In genomic region chr9:2583308-2584013, GRCh38 we compare ENCODE assay signal across 1 cellular context.
TF ChIP-seq lines count a peak whose summit lies in the region.

No MANE protein-coding gene starts in this region.

TF ChIP-seq in GM23338, 12 proteins besides CTCF, POLR2A, EP300 and RAD21 (continued from another document):
- TF ChIP-seq, protein P1, sequence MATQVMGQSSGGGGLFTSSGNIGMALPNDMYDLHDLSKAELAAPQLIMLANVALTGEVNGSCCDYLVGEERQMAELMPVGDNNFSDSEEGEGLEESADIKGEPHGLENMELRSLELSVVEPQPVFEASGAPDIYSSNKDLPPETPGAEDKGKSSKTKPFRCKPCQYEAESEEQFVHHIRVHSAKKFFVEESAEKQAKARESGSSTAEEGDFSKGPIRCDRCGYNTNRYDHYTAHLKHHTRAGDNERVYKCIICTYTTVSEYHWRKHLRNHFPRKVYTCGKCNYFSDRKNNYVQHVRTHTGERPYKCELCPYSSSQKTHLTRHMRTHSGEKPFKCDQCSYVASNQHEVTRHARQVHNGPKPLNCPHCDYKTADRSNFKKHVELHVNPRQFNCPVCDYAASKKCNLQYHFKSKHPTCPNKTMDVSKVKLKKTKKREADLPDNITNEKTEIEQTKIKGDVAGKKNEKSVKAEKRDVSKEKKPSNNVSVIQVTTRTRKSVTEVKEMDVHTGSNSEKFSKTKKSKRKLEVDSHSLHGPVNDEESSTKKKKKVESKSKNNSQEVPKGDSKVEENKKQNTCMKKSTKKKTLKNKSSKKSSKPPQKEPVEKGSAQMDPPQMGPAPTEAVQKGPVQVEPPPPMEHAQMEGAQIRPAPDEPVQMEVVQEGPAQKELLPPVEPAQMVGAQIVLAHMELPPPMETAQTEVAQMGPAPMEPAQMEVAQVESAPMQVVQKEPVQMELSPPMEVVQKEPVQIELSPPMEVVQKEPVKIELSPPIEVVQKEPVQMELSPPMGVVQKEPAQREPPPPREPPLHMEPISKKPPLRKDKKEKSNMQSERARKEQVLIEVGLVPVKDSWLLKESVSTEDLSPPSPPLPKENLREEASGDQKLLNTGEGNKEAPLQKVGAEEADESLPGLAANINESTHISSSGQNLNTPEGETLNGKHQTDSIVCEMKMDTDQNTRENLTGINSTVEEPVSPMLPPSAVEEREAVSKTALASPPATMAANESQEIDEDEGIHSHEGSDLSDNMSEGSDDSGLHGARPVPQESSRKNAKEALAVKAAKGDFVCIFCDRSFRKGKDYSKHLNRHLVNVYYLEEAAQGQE (IDR thresholded peaks at IDR 0.05; ENCODE audit: unreplicated experiment) = no peak
